In the genomic region with DNA sequence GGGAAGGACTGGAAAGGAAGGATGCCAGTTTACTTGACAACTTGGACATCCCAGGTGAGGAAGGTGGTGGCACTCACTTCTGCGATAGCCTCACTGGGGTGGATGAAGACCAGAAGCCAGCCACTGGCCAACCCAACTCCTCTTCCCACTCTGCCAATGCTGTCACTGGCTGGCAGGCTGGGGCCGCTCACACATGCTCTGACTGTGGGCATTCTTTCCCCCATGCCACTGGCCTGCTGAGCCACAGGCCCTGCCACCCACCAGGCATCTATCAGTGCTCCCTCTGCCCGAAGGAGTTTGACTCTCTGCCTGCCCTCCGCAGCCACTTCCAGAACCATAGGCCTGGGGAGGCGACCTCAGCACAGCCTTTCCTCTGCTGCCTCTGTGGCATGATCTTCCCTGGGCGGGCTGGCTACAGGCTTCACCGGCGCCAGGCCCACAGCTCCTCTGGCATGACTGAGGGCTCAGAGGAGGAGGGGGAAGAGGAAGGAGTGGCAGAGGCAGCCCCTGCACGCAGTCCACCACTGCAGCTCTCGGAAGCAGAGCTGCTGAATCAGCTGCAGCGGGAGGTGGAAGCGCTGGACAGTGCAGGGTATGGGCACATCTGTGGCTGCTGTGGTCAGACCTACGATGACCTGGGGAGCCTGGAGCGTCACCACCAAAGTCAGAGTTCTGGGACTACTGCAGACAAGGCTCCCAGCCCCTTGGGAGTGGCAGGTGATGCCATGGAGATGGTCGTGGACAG, we compare ENCODE assay signal across 1 cellular context.
TF ChIP-seq lines count a peak whose summit lies in the region.

No MANE protein-coding gene starts in this region.

TF ChIP-seq in HepG2, 621 proteins besides CTCF, POLR2A, EP300 and RAD21:
- TF ChIP-seq PAF1 (CRISPR knock-in tag; IDR thresholded peaks at IDR 0.05) (0 out of 2 replicates have a peak, but pooled peaks have one; percentile 33), AGO1 (IDR thresholded peaks at IDR 0.05; ENCODE audit: low read depth, low read length, poor library complexity, severe bottlenecking) (no peak), ZC3H13 (CRISPR knock-in tag; IDR thresholded peaks at IDR 0.05) (0 out of 2 replicates have a peak, but pooled peaks have one; percentile 68), ADNP (CRISPR knock-in tag; IDR thresholded peaks at IDR 0.05) (no peak), ZNF232 (CRISPR knock-in tag; IDR thresholded peaks at IDR 0.05; ENCODE audit: borderline replicate concordance) (no peak), HNRNPL (IDR thresholded peaks at IDR 0.05; ENCODE audit: low read depth, low read length) (0 out of 2 replicates have a peak, but pooled peaks have one; percentile 12), RBFOX2 (IDR thresholded peaks at IDR 0.05; ENCODE audit: low read depth, low read length) (0 out of 2 replicates have a peak, but pooled peaks have one; percentile 36), ZNF12 (CRISPR knock-in tag; IDR thresholded peaks at IDR 0.05) (no peak)
- TF ChIP-seq, protein P1, sequence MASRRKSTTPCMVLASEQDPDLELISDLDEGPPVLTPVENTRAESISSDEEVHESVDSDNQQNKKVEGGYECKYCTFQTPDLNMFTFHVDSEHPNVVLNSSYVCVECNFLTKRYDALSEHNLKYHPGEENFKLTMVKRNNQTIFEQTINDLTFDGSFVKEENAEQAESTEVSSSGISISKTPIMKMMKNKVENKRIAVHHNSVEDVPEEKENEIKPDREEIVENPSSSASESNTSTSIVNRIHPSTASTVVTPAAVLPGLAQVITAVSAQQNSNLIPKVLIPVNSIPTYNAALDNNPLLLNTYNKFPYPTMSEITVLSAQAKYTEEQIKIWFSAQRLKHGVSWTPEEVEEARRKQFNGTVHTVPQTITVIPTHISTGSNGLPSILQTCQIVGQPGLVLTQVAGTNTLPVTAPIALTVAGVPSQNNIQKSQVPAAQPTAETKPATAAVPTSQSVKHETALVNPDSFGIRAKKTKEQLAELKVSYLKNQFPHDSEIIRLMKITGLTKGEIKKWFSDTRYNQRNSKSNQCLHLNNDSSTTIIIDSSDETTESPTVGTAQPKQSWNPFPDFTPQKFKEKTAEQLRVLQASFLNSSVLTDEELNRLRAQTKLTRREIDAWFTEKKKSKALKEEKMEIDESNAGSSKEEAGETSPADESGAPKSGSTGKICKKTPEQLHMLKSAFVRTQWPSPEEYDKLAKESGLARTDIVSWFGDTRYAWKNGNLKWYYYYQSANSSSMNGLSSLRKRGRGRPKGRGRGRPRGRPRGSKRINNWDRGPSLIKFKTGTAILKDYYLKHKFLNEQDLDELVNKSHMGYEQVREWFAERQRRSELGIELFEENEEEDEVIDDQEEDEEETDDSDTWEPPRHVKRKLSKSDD (CRISPR knock-in tag; IDR thresholded peaks at IDR 0.05; ENCODE audit: low read depth): no peak
